ENCODE assay signal across 6 cellular contexts in the genomic region with DNA sequence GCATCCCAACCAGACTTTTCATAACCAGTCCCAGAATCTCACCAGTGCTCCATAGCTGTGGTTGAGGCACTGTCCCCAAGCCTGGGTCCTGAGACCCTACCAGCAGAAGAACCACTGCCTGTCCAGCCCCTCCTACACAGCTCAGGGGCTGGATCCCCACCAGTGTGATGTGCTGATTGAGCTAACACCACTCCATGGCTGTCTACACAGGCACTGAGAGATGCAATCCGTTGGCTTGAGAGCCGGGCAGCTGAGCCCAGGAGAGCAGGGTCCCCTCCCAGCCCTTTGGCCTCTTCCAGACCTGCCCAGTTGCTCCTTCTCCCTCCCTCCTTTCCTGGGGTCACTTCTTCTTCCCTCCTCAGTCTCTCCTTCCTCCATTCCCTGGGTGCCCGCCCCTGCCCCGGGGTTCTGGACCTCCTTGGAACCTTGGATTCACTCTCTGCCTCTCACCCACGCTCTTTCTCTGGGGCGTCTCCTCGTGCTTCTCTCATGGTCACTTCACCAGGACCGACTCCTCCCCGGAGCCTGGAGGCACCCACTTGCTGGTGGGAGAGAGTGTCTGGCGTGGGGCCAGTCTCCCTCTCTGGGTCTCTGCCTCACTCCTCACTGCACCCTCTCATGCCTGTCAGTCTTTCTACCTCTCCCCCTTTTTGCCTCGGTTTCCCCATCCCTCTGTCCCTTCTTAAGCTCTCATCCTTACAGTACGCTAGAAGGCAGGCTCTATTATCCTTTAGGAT.
A peak's percentile ranks its signal among the peaks of the same experiment; 100 is the strongest.
DNase-seq lines count a peak whose midpoint lies in the region; ATAC-seq and TF ChIP-seq lines count a peak whose summit lies in the region.

No MANE protein-coding gene starts in this region.

- H3K36me3 ChIP-seq in parathyroid adenoma (ENCODE audit: control insufficient read depth, insufficient read depth, low read length) = no peaks in the 10 kb centered on the region

- in situ Hi-C loops in KBM-7 (cut with MboI; ENCODE audit: low pct_unique_long_range_greater_than_20kb, low sequenced_read_pairs) = no loop called here

- no peaks in the 10 kb centered on the region for H3K27me3 ChIP-seq in parathyroid adenoma (ENCODE audit: control insufficient read depth, insufficient read depth, low read length)

- no peak for TF ChIP-seq CTCF in parathyroid adenoma (IDR thresholded peaks at IDR 0.05)

- H3K9ac ChIP-seq in parathyroid adenoma = no peak overlapping the region

- H3K4me2 ChIP-seq in parathyroid adenoma (ENCODE audit: low read length) = peak overlapping the region; percentile 47

- H3K4me1 ChIP-seq in parathyroid adenoma = peaks cover 23% of the 10 kb centered on the region

- peak; percentile 37 for DNase-seq in KBM-7
- DNase-seq in activated CD4-positive, alpha-beta T cell treated with anti-CD3 and anti-CD28 coated beads for 4 hours = no peak
- no peak for DNase-seq in NCI-H82 treated with DMSO at 0.1 percent for 48 hours (lab: John Stamatoyannopoulos, UW; ENCODE audit: unreplicated experiment)

- peak overlapping the region; percentile 41 for H2AFZ ChIP-seq in parathyroid adenoma

- H3K9me3 ChIP-seq in parathyroid adenoma (ENCODE audit: control insufficient read depth, low read length) = no peaks in the 10 kb centered on the region

- H3K27ac ChIP-seq in cingulate gyrus (ENCODE audit: low read depth, low read length) = peak overlapping the region; percentile 60
- peak overlapping the region; percentile 96 for H3K27ac ChIP-seq in parathyroid adenoma

- peaks cover 3% of the 10 kb centered on the region for H3K79me2 ChIP-seq in parathyroid adenoma

- peak overlapping the region; percentile 22 for H3K4me3 ChIP-seq in parathyroid adenoma (ENCODE audit: low read depth, low read length)

- ATAC-seq in GM18867 (IDR thresholded peaks at IDR 0.05; ENCODE audit: unreplicated experiment) = no peak
